ENCODE assay signal across 1 cellular context in the genomic region with DNA sequence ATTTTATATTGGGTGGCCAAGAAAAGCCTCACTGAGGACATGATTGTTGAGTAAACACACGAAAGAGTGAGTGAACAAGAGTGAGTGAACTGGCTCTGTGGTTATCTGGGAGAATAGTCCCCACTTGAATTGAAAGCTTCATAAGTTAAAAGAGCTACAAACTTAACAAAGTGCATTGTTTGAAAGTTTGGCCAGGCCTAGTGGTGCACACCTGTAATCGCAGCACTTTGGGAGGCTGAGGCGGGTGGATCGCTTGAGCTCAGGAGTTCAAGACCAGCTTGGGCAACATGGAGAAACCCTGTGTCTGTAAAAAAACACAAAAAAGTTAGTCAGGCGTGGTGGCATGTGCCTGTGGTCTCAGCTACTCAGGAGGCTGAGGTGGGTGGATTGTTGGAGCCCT.
TF ChIP-seq lines count a peak whose summit lies in the region.

No MANE protein-coding gene starts in this region.

TF ChIP-seq in GM23338, 12 proteins besides CTCF, POLR2A, EP300 and RAD21 (continued from another document):
- TF ChIP-seq, protein P1, sequence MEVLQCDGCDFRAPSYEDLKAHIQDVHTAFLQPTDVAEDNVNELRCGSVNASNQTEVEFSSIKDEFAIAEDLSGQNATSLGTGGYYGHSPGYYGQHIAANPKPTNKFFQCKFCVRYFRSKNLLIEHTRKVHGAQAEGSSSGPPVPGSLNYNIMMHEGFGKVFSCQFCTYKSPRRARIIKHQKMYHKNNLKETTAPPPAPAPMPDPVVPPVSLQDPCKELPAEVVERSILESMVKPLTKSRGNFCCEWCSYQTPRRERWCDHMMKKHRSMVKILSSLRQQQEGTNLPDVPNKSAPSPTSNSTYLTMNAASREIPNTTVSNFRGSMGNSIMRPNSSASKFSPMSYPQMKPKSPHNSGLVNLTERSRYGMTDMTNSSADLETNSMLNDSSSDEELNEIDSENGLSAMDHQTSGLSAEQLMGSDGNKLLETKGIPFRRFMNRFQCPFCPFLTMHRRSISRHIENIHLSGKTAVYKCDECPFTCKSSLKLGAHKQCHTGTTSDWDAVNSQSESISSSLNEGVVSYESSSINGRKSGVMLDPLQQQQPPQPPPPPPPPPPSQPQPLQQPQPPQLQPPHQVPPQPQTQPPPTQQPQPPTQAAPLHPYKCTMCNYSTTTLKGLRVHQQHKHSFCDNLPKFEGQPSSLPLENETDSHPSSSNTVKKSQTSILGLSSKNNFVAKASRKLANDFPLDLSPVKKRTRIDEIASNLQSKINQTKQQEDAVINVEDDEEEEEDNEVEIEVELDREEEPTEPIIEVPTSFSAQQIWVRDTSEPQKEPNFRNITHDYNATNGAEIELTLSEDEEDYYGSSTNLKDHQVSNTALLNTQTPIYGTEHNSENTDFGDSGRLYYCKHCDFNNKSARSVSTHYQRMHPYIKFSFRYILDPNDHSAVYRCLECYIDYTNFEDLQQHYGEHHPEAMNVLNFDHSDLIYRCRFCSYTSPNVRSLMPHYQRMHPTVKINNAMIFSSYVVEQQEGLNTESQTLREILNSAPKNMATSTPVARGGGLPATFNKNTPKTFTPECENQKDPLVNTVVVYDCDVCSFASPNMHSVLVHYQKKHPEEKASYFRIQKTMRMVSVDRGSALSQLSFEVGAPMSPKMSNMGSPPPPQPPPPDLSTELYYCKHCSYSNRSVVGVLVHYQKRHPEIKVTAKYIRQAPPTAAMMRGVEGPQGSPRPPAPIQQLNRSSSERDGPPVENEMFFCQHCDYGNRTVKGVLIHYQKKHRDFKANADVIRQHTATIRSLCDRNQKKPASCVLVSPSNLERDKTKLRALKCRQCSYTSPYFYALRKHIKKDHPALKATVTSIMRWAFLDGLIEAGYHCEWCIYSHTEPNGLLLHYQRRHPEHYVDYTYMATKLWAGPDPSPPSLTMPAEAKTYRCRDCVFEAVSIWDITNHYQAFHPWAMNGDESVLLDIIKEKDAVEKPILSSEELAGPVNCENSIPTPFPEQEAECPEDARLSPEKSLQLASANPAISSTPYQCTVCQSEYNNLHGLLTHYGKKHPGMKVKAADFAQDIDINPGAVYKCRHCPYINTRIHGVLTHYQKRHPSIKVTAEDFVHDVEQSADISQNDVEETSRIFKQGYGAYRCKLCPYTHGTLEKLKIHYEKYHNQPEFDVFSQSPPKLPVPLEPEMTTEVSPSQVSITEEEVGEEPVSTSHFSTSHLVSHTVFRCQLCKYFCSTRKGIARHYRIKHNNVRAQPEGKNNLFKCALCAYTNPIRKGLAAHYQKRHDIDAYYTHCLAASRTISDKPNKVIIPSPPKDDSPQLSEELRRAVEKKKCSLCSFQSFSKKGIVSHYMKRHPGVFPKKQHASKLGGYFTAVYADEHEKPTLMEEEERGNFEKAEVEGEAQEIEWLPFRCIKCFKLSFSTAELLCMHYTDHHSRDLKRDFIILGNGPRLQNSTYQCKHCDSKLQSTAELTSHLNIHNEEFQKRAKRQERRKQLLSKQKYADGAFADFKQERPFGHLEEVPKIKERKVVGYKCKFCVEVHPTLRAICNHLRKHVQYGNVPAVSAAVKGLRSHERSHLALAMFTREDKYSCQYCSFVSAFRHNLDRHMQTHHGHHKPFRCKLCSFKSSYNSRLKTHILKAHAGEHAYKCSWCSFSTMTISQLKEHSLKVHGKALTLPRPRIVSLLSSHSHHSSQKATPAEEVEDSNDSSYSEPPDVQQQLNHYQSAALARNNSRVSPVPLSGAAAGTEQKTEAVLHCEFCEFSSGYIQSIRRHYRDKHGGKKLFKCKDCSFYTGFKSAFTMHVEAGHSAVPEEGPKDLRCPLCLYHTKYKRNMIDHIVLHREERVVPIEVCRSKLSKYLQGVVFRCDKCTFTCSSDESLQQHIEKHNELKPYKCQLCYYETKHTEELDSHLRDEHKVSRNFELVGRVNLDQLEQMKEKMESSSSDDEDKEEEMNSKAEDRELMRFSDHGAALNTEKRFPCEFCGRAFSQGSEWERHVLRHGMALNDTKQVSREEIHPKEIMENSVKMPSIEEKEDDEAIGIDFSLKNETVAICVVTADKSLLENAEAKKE (CRISPR knock-in tag; IDR thresholded peaks at IDR 0.05) = no peak
- TF ChIP-seq ZNF114 (CRISPR knock-in tag; IDR thresholded peaks at IDR 0.05) = no peak
TF ChIP-seq in GM23338: peak in this region for 0.
